ENCODE assay signal across 15 cellular contexts in genomic region chr4:174119051-174119450, GRCh38.
DNase-seq lines count a peak whose midpoint lies in the region; TF ChIP-seq lines count a peak whose summit lies in the region.
"Had no signal": no experiment of that assay in that cellular context is flagged by ENCODE, and none has a peak within 500 bp of the region (broad histone marks: within the 10 kb centered on the region; RNA-seq: fewer than 3 reads in every experiment).

No MANE protein-coding gene starts in this region.

- H3K36me3 ChIP-seq in A673 (ENCODE audit: insufficient read depth, low read length, poor library complexity, severe bottlenecking): no peaks in the 10 kb centered on the region
- 0 out of 2 replicates have a peak, but pooled peaks cover under 1% of the 10 kb centered on the region for H3K36me3 ChIP-seq in SK-N-MC (ENCODE audit: insufficient read depth, low read length)
- H3K36me3 ChIP-seq: HAP-1, lower lobe of right lung, tibial artery had no signal

- no TSS peak for BruUV-seq in A673 (replicated peaks; lab: Mats Ljungman, UMichigan)

- no peaks in the 10 kb centered on the region for H3K27me3 ChIP-seq in A673 (replicated peaks; ENCODE audit: insufficient read depth, low read depth, low read length, poor library complexity)
- H3K27me3 ChIP-seq: tibial artery had no signal

- CTCF ChIA-PET in A673 (lab: Charles Lee): no interaction called here

- H3K9ac ChIP-seq in SK-N-MC (ENCODE audit: insufficient read length): no peak overlapping the region

- POLR2A ChIA-PET in A673 (lab: Charles Lee; ENCODE audit: low non-redundant PET): no interaction called here

- H3K27ac ChIP-seq in A673 (ENCODE audit: low read depth, low read length, poor library complexity, severe bottlenecking) (no peak overlapping the region), SK-N-MC (no peak overlapping the region)
- H3K27ac ChIP-seq: lower lobe of right lung, tibial artery had no signal

- DNase-seq in A673 (ENCODE audit: low spot score) (peak; percentile 45), H4 (ENCODE audit: low spot score) (peak; percentile 71), SK-N-MC (ENCODE audit: low read depth, low spot score) (no peak), fibroblast of villous mesenchyme (ENCODE audit: low read depth) (peak; percentile 80), HT-29 (ENCODE audit: low spot score) (no peak), GM19240 (ENCODE audit: insufficient read length, low spot score) (no peak), RPMI8226 (no peak), HUDEP-2 (lab: John Stamatoyannopoulos, UW; ENCODE audit: unreplicated experiment in 76 of 76) (no peak)
- DNase-seq: activated CD4-positive, alpha-beta T cell treated with anti-CD3 and anti-CD28 coated beads, Interleukin-2, amount 10 ng/mL, durations not matched to agents 24 days and 14 days; activated effector memory CD4-positive, alpha-beta T cell treated with anti-CD3 and anti-CD28 coated beads, Interleukin-2, amount 50 U/mL, for 16 hours; hippocampal formation; lower lobe of right lung; posterior cingulate gyrus; tibial artery had no signal

- H3K4me3 ChIP-seq in A673 (ENCODE audit: low read depth, low read length, poor library complexity, severe bottlenecking) (no peak overlapping the region), SK-N-MC (peak overlapping the region; percentile 42), fibroblast of villous mesenchyme (ENCODE audit: low read depth, low read length) (no peak overlapping the region)
- H3K4me3 ChIP-seq: HAP-1, lower lobe of right lung, tibial artery had no signal

- peaks cover 22% of the 10 kb centered on the region for H3K4me1 ChIP-seq in A673 (ENCODE audit: insufficient read depth, low read length, poor library complexity, severe bottlenecking)
- H3K4me1 ChIP-seq: HAP-1, lower lobe of right lung had no signal

- TF ChIP-seq CTCF in A673 (conservative IDR thresholded peaks at IDR 0.05; ENCODE audit: low read depth, low read length): no peak
- no peak for TF ChIP-seq CTCF in fibroblast of villous mesenchyme (IDR thresholded peaks at IDR 0.05; ENCODE audit: insufficient read depth, low read depth, low read length)

- H3K9me3 ChIP-seq in A673 (ENCODE audit: low read depth, low read length, poor library complexity, severe bottlenecking): no peaks in the 10 kb centered on the region
- H3K9me3 ChIP-seq in SK-N-MC (ENCODE audit: low read depth, low read length): no peaks in the 10 kb centered on the region
- H3K9me3 ChIP-seq: HAP-1, lower lobe of right lung, tibial artery had no signal

- intact Hi-C loops in A673 (cut with micrococcal nuclease; ENCODE audit: unreplicated experiment): no loop called here

Comparison
In these comparisons a context has a peak if more than half of its experiments do, and no peak if none do; other contexts are left out.
1. DNase-seq: peak in A673 (single experiment), H4 (single experiment) and fibroblast of villous mesenchyme (single experiment); none in SK-N-MC (single experiment), HT-29 (single experiment), GM19240 (single experiment), RPMI8226 (single experiment) and HUDEP-2 (0 of 76).